ENCODE assay signal across 1 cellular context in the genomic region with DNA sequence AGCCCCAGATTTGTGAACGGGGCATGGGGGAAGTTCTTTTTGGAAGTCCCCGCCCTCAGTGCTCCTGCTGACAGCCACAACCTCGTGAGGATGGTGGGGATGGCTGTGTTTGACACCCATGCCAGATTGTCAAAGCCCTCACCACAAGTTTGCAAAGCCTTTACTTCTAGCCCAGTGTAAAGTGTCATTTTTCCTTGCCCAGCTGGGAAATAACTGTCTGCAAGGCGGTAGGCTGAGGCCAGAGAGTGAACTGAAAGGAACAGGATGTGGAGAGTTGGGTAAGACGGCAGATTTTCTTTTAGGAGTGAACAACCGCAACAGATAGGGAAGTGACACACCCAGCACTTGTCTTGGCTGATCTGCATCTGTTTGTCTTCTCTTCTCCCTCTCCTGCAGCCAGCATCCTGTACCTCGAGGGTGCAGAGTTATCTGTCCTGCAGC.
TF ChIP-seq lines count a peak whose summit lies in the region.

No MANE protein-coding gene starts in this region.

TF ChIP-seq in SK-N-SH treated with all-trans-retinoic acid at 6 μM for 48 hours, 23 proteins besides CTCF, POLR2A, EP300 and RAD21 (continued from another document):
- TF ChIP-seq, protein P1, sequence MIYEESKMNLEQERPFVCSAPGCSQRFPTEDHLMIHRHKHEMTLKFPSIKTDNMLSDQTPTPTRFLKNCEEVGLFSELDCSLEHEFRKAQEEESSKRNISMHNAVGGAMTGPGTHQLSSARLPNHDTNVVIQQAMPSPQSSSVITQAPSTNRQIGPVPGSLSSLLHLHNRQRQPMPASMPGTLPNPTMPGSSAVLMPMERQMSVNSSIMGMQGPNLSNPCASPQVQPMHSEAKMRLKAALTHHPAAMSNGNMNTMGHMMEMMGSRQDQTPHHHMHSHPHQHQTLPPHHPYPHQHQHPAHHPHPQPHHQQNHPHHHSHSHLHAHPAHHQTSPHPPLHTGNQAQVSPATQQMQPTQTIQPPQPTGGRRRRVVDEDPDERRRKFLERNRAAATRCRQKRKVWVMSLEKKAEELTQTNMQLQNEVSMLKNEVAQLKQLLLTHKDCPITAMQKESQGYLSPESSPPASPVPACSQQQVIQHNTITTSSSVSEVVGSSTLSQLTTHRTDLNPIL (CRISPR knock-in tag; IDR thresholded peaks at IDR 0.05; ENCODE audit: low read depth): no peak
- TF ChIP-seq ZNF8 (CRISPR knock-in tag; IDR thresholded peaks at IDR 0.05): no peak
- TF ChIP-seq, protein P2, sequence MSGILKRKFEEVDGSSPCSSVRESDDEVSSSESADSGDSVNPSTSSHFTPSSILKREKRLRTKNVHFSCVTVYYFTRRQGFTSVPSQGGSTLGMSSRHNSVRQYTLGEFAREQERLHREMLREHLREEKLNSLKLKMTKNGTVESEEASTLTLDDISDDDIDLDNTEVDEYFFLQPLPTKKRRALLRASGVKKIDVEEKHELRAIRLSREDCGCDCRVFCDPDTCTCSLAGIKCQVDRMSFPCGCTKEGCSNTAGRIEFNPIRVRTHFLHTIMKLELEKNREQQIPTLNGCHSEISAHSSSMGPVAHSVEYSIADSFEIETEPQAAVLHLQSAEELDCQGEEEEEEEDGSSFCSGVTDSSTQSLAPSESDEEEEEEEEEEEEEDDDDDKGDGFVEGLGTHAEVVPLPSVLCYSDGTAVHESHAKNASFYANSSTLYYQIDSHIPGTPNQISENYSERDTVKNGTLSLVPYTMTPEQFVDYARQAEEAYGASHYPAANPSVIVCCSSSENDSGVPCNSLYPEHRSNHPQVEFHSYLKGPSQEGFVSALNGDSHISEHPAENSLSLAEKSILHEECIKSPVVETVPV (CRISPR knock-in tag; IDR thresholded peaks at IDR 0.05): no peak
- no peak for TF ChIP-seq ARNTL (CRISPR knock-in tag; IDR thresholded peaks at IDR 0.05; ENCODE audit: borderline replicate concordance, low read depth)
